25 cellular contexts compared by ENCODE assay signal in genomic region chr7:34062826-34063225, GRCh38.
"Had no signal": no experiment of that assay in that cellular context is flagged by ENCODE, and none has a peak within 500 bp of the region (broad histone marks: within the 10 kb centered on the region; RNA-seq: fewer than 3 reads in every experiment).

No MANE protein-coding gene starts in this region.

- ATAC-seq: activated CD4-positive, alpha-beta T cell treated with anti-CD3 and anti-CD28 coated beads for 36 hours; activated CD8-positive, alpha-beta T cell treated with anti-CD3 and anti-CD28 coated beads for 36 hours; activated T-cell treated with anti-CD3 and anti-CD28 coated beads, Interleukin-2, amount 50 U/mL, for 72 hours; Right ventricle myocardium inferior had no signal

- H3K36me3 ChIP-seq: adrenal gland, WERI-Rb-1 had no signal

- H3K27me3 ChIP-seq: adrenal gland, MG63 had no signal

- H3K27ac ChIP-seq: adrenal gland, KMS-11, WERI-Rb-1 had no signal

- H3K4me3 Mint-ChIP-seq: activated CD4-positive, alpha-beta T cell treated with anti-CD3 and anti-CD28 coated beads for 36 hours; activated CD8-positive, alpha-beta T cell treated with anti-CD3 and anti-CD28 coated beads for 36 hours; activated naive CD8-positive, alpha-beta T cell treated with anti-CD3 and anti-CD28 coated beads, Interleukin-2, amount 10 ng/mL, durations not matched to agents 7 days and 5 days; activated T-cell treated with anti-CD3 and anti-CD28 coated beads, Interleukin-2, amount 50 U/mL, for 72 hours; central memory CD8-positive, alpha-beta T cell had no signal

- H3K9me3 ChIP-seq: adrenal gland, MG63, SK-N-SH had no signal

- H3K9me3 Mint-ChIP-seq: activated CD8-positive, alpha-beta T cell treated with anti-CD3 and anti-CD28 coated beads for 36 hours; activated naive CD8-positive, alpha-beta T cell treated with anti-CD3 and anti-CD28 coated beads, Interleukin-2, amount 10 ng/mL, durations not matched to agents 7 days and 5 days; activated T-cell treated with anti-CD3 and anti-CD28 coated beads, Interleukin-2, amount 50 U/mL, for 72 hours; activated T-helper 2 cell treated with anti-CD3 and anti-CD28 coated beads, Interferon-gamma antibody, Interleukin-2, Interleukin-4, amounts not matched to agents 10 μg/mL and 5 μg/mL and 100 μg/mL, durations not matched to agents 14 hours and 24 hours and 36 hours; central memory CD8-positive, alpha-beta T cell had no signal

- H3K4me1 Mint-ChIP-seq: activated CD4-positive, alpha-beta T cell treated with anti-CD3 and anti-CD28 coated beads for 36 hours; activated naive CD8-positive, alpha-beta T cell treated with anti-CD3 and anti-CD28 coated beads, Interleukin-2, amount 10 ng/mL, durations not matched to agents 7 days and 5 days; central memory CD8-positive, alpha-beta T cell had no signal

- H3K9me2 ChIP-seq: SK-N-SH had no signal

- H3K27ac Mint-ChIP-seq: activated CD4-positive, alpha-beta T cell treated with anti-CD3 and anti-CD28 coated beads for 36 hours; activated CD8-positive, alpha-beta T cell treated with anti-CD3 and anti-CD28 coated beads for 36 hours; activated naive CD8-positive, alpha-beta T cell treated with anti-CD3 and anti-CD28 coated beads, Interleukin-2, amount 10 ng/mL, durations not matched to agents 7 days and 5 days; activated T-cell treated with anti-CD3 and anti-CD28 coated beads, Interleukin-2, amount 50 U/mL, for 72 hours; activated T-helper 2 cell treated with anti-CD3 and anti-CD28 coated beads, Interferon-gamma antibody, Interleukin-2, Interleukin-4, amounts not matched to agents 10 μg/mL and 5 μg/mL and 100 μg/mL, durations not matched to agents 14 hours and 24 hours and 36 hours had no signal

- H3K4me3 ChIP-seq: adrenal gland, MG63 had no signal

- DNase-seq: activated CD4-positive, alpha-beta T cell treated with anti-CD3 and anti-CD28 coated beads for 36 hours; activated CD8-positive, alpha-beta memory T cell treated with anti-CD3 and anti-CD28 coated beads, Interleukin-2, amount 50 U/mL, for 4 hours; activated CD8-positive, alpha-beta T cell treated with anti-CD3 and anti-CD28 coated beads for 36 hours; activated naive CD4-positive, alpha-beta T cell treated with anti-CD3 and anti-CD28 coated beads, Interleukin-2, amount 50 U/mL, for 16 hours; activated naive CD8-positive, alpha-beta T cell treated with anti-CD3 and anti-CD28 coated beads, Interleukin-2, amount 10 ng/mL, durations not matched to agents 7 days and 5 days; activated T-cell treated with anti-CD3 and anti-CD28 coated beads, Interleukin-2, amount 50 U/mL, for 72 hours; adrenal gland; anterior cingulate cortex; MG63; MV-4-11; NCI-H1092 treated with DMSO at 0.1 percent for 48 hours; NCI-H1417 treated with DMSO at 0.1 percent for 48 hours; NCI-H1694 treated with DMSO at 0.1 percent for 48 hours; NCI-H2029 treated with DMSO at 0.1 percent for 48 hours; NCI-H345; NCI-H510A; NCI-H526 treated with DMSO at 0.1 percent for 48 hours; RPMI8226; SK-N-SH; T-helper 1 cell; WERI-Rb-1 had no signal

- H3K4me1 ChIP-seq: adrenal gland had no signal

- H3K36me3 Mint-ChIP-seq: activated naive CD8-positive, alpha-beta T cell treated with anti-CD3 and anti-CD28 coated beads, Interleukin-2, amount 10 ng/mL, durations not matched to agents 7 days and 5 days had no signal

- H3K9ac ChIP-seq: KMS-11, SK-N-SH had no signal

- H3K4me2 ChIP-seq: KMS-11, SK-N-SH had no signal
